In the genomic region with DNA sequence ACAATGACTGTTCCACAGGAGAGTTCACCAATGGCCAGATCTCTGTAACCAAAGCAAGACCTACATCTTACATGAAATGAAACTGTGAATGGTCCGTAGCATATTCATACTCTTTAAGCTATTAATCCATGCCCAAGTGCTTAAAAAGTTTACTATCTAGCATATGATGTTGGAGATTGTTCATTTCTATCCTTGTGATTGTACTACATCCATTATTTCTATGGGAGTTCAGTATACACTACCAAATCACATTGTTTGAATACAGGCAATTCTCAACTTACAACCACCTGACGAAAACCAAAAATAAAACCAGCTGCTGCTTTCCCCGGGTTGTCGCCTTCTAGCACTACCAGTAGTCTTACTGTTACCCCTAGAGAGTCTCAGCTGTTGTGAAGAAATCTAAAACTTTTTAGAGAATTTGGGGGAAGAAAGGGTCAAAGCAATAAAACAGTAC, we compare ENCODE assay signal across 11 cellular contexts. TPM values are rescaled to one million over a fixed set of nuclear protein-coding genes. Genes with fewer than 3 reads are reported as not detected.
A peak's percentile ranks its signal among the peaks of the same experiment; 100 is the strongest.
DNase-seq lines count a peak whose midpoint lies in the region; ATAC-seq and TF ChIP-seq lines count a peak whose summit lies in the region.
"Had no signal": no experiment of that assay in that cellular context is flagged by ENCODE, and none has a peak within 500 bp of the region (broad histone marks: within the 10 kb centered on the region; RNA-seq: fewer than 3 reads in every experiment).

No MANE protein-coding gene starts in this region.

- H3K79me2 ChIP-seq in GM23248 (ENCODE audit: insufficient read depth): peaks cover 91% of the 10 kb centered on the region

- peaks cover 28% of the 10 kb centered on the region for H3K4me1 ChIP-seq in GM23248 (ENCODE audit: insufficient read depth)

- no peak for TF ChIP-seq CTCF in mesothelial cell of epicardium (IDR thresholded peaks at IDR 0.05; ENCODE audit: unreplicated experiment)

- in situ Hi-C loops in GM23248 (cut with MboI): no loop called here

- H3K9me3 ChIP-seq in T-helper 17 cell (ENCODE audit: control insufficient read depth, low read length, poor library complexity, severe bottlenecking): no peaks in the 10 kb centered on the region
- H3K9me3 ChIP-seq in GM23248 (ENCODE audit: low read depth): no peaks in the 10 kb centered on the region

- H3K27me3 Mint-ChIP-seq in activated T-cell treated with anti-CD3 and anti-CD28 coated beads, Interleukin-2, amount 50 U/mL, for 4 hours (ENCODE audit: low read depth): no peaks in the 10 kb centered on the region
- H3K27me3 Mint-ChIP-seq in T-helper 17 cell (no peaks in the 10 kb centered on the region), mesothelial cell of epicardium (ENCODE audit: low read depth) (no peaks in the 10 kb centered on the region)
- H3K27me3 Mint-ChIP-seq: brain had no signal

- peaks cover 6% of the 10 kb centered on the region for H3K36me3 Mint-ChIP-seq in activated T-cell treated with anti-CD3 and anti-CD28 coated beads, Interleukin-2, amount 50 U/mL, for 4 hours (ENCODE audit: insufficient read depth)
- H3K36me3 Mint-ChIP-seq in T-helper 17 cell (ENCODE audit: low read depth) (no peaks in the 10 kb centered on the region), mesothelial cell of epicardium (no peaks in the 10 kb centered on the region)
- H3K36me3 Mint-ChIP-seq: brain had no signal

- H2AFZ ChIP-seq in GM23248: no peak overlapping the region

- 0 out of 2 replicates have a peak, but pooled peaks cover 5% of the 10 kb centered on the region for H3K36me3 ChIP-seq in GM23248 (ENCODE audit: low read depth)

- no peaks in the 10 kb centered on the region for H3K27me3 ChIP-seq in GM23248 (replicated peaks; ENCODE audit: insufficient read depth)

- H3K4me3 ChIP-seq in GM23248: no peak overlapping the region
- H3K4me3 ChIP-seq: SK-N-MC had no signal

- H3K27ac ChIP-seq in GM23248: no peak overlapping the region
- H3K27ac ChIP-seq: SK-N-MC had no signal

- H3K4me3 Mint-ChIP-seq in activated T-cell treated with anti-CD3 and anti-CD28 coated beads, Interleukin-2, amount 50 U/mL, for 4 hours: peak overlapping the region; percentile 81
- peak overlapping the region; percentile 91 for H3K4me3 Mint-ChIP-seq in T-helper 17 cell
- no peak overlapping the region for H3K4me3 Mint-ChIP-seq in mesothelial cell of epicardium

- peak; percentile 44 to 58 for ATAC-seq in activated T-cell treated with anti-CD3 and anti-CD28 coated beads, Interleukin-2, amount 50 U/mL, for 4 hours
- ATAC-seq in HG02885 (IDR thresholded peaks at IDR 0.05; ENCODE audit: poor library complexity, unreplicated experiment): peak; percentile 65
- ATAC-seq in T-helper 17 cell: peak; percentile 36
- peak; percentile 28 for ATAC-seq in stimulated activated naive CD8-positive, alpha-beta T cell treated with anti-CD3 and anti-CD28 coated beads, Interleukin-15, Interleukin-2, amounts not matched to agents 100 U/mL and 50 U/mL, for 24 hours

- H3F3A ChIP-seq in GM23248 (ENCODE audit: insufficient read depth): peaks cover 32% of the 10 kb centered on the region

- H4K20me1 ChIP-seq in GM23248 (ENCODE audit: insufficient read depth): no peaks in the 10 kb centered on the region

- 76 to 77% methylated on average over 4 of the region's 4 CpGs for WGBS in GM23248 (ENCODE audit: low coverage in 1 of 2, low lambda C conversion rate in 2 of 2, missing lambda C conversion rate in 2 of 2), 2 experiments

- H3K4me1 Mint-ChIP-seq in activated T-cell treated with anti-CD3 and anti-CD28 coated beads, Interleukin-2, amount 50 U/mL, for 4 hours (ENCODE audit: low read depth): peaks cover 84% of the 10 kb centered on the region
- H3K4me1 Mint-ChIP-seq in T-helper 17 cell (peaks cover 58% of the 10 kb centered on the region), mesothelial cell of epicardium (peaks cover 5% of the 10 kb centered on the region)

- no peaks in the 10 kb centered on the region for H3K9me3 Mint-ChIP-seq in activated T-cell treated with anti-CD3 and anti-CD28 coated beads, Interleukin-2, amount 50 U/mL, for 4 hours
- H3K9me3 Mint-ChIP-seq in mesothelial cell of epicardium: peaks cover 7% of the 10 kb centered on the region
- H3K9me3 Mint-ChIP-seq: brain had no signal

- no peaks in the 10 kb centered on the region for H3K9me2 ChIP-seq in GM23248 (ENCODE audit: insufficient read depth)

- no peak for DNase-seq in activated T-cell treated with anti-CD3 and anti-CD28 coated beads, Interleukin-2, amount 50 U/mL, for 4 hours
- DNase-seq in activated T-cell treated with anti-CD3 and anti-CD28 coated beads for 4 hours (no peak), T-helper 17 cell (no peak), mesothelial cell of epicardium (ENCODE audit: low spot score in 2 of 2, unreplicated experiment in 2 of 2) (no peak), GM23248 (no peak)
- no peak for DNase-seq in stimulated activated naive CD8-positive, alpha-beta T cell treated with anti-CD3 and anti-CD28 coated beads, Interleukin-15, Interleukin-2, amounts not matched to agents 100 U/mL and 50 U/mL, for 24 hours
- no peak for DNase-seq in stimulated activated CD4-positive, alpha-beta T cell treated with anti-CD3 and anti-CD28 coated beads, Interleukin-15, amount 100 ng/mL, for 24 hours
- DNase-seq: AML-193 had no signal

- H3K27ac Mint-ChIP-seq in T-helper 17 cell (no peak overlapping the region), mesothelial cell of epicardium (no peak overlapping the region)

- H3K4me2 ChIP-seq in GM23248 (ENCODE audit: unreplicated experiment): no peak overlapping the region

- no peak overlapping the region for H3K9ac ChIP-seq in GM23248

RNA-seq across cellular contexts. Expression of gene HIVEP2, which starts 37.9 kb away (rescaled TPM):
- total RNA-seq in activated T-cell treated with anti-CD3 and anti-CD28 coated beads, Interleukin-2, amount 50 U/mL, for 4 hours: 10 to 100 TPM; 34.9 to 40.9 (median 36.3) TPM
- 10 to 100 TPM; 73.6 to 78.6 TPM for total RNA-seq in T-helper 17 cell
- 15.2 to 20.4 TPM (median 16.9 TPM) in 3 replicates for total RNA-seq in mesothelial cell of epicardium
- 15.0 and 21.0 TPM in 2 replicates for total RNA-seq in GM23248 (2014; rRNA removed; shearing (Covaris generic))
- 6.8 and 8.3 TPM in 2 replicates for polyA plus RNA-seq in GM23248 (2016; fragmentation: Nextera tagmentation; extraction: Ambion mirVana)
